In genomic region chr11:16536513-16536912, GRCh38 we compare ENCODE assay signal across 35 cellular contexts.
"Had no signal": no experiment of that assay in that cellular context is flagged by ENCODE, and none has a peak within 500 bp of the region (broad histone marks: within the 10 kb centered on the region; RNA-seq: fewer than 3 reads in every experiment).

No MANE protein-coding gene starts in this region.

- H3K4me3 Mint-ChIP-seq: activated B cell treated with CpG ODN at 0.5 μM for 24 hours; activated CD4-positive, alpha-beta memory T cell treated with anti-CD3 and anti-CD28 coated beads for 36 hours; activated CD4-positive, alpha-beta T cell treated with anti-CD3 and anti-CD28 coated beads, Interleukin-2, amount 10 ng/mL, durations not matched to agents 24 days and 14 days; activated CD8-positive, alpha-beta T cell treated with anti-CD3 and anti-CD28 coated beads for 36 hours; activated naive CD4-positive, alpha-beta T cell treated with anti-CD3 and anti-CD28 coated beads for 36 hours; activated naive CD8-positive, alpha-beta T cell treated with anti-CD3 and anti-CD28 coated beads for 36 hours; activated T-cell treated with anti-CD3 and anti-CD28 coated beads, Interleukin-2, amount 50 U/mL, for 4 hours; activated T-cell treated with anti-CD3 and anti-CD28 coated beads, Interleukin-2, amount 50 U/mL, for 72 hours; activated T-helper 1 cell treated with anti-CD3 and anti-CD28 coated beads, Interleukin-12 subunit alpha, Interleukin-12 subunit beta, Interleukin-2, Interleukin-4 antibody, amounts not matched to agents 30 ng/mL and 10 ng/mL and 1 ng/mL, durations not matched to agents 14 hours and 24 hours and 36 hours; activated T-helper 17 cell treated with anti-CD3 and anti-CD28 coated beads, Interleukin-2, amount 50 U/mL, for 72 hours; T-helper 1 cell treated with Interleukin-12 subunit alpha and Interleukin-12 subunit beta and Interleukin-4 antibody, amounts not matched to agents 30 μg/mL and 1 μg/mL, for 36 hours; T-helper 2 cell treated with Interferon-gamma antibody and Interleukin-4, amounts not matched to agents 5 μg/mL and 100 μg/mL, for 36 hours had no signal

- H3K4me3 ChIP-seq: adrenal gland, body of pancreas, breast epithelium had no signal

- H3K36me3 ChIP-seq: adrenal gland, brain microvascular endothelial cell, breast epithelium had no signal

- H3K27ac Mint-ChIP-seq: activated B cell treated with CpG ODN at 0.5 μM for 24 hours; activated CD4-positive, alpha-beta memory T cell treated with anti-CD3 and anti-CD28 coated beads for 36 hours; activated CD4-positive, alpha-beta T cell treated with anti-CD3 and anti-CD28 coated beads, Interleukin-2, amount 10 ng/mL, durations not matched to agents 24 days and 14 days; activated CD8-positive, alpha-beta T cell treated with anti-CD3 and anti-CD28 coated beads for 36 hours; activated naive CD4-positive, alpha-beta T cell treated with anti-CD3 and anti-CD28 coated beads for 36 hours; activated naive CD4-positive, alpha-beta T cell treated with anti-CD3 and anti-CD28 coated beads, Interleukin-2, amount 50 U/mL, for 72 hours; activated naive CD8-positive, alpha-beta T cell treated with anti-CD3 and anti-CD28 coated beads for 36 hours; activated T-cell treated with anti-CD3 and anti-CD28 coated beads, Interleukin-2, amount 50 U/mL, for 72 hours; activated T-helper 1 cell treated with anti-CD3 and anti-CD28 coated beads, Interleukin-12 subunit alpha, Interleukin-12 subunit beta, Interleukin-2, Interleukin-4 antibody, amounts not matched to agents 30 ng/mL and 10 ng/mL and 1 ng/mL, durations not matched to agents 14 hours and 24 hours and 36 hours; activated T-helper 17 cell treated with anti-CD3 and anti-CD28 coated beads, Interleukin-2, amount 50 U/mL, for 72 hours; T-helper 1 cell treated with Interleukin-12 subunit alpha and Interleukin-12 subunit beta and Interleukin-4 antibody, amounts not matched to agents 30 μg/mL and 1 μg/mL, for 36 hours; T-helper 2 cell treated with Interferon-gamma antibody and Interleukin-4, amounts not matched to agents 5 μg/mL and 100 μg/mL, for 36 hours had no signal

- H3K9me3 Mint-ChIP-seq: activated CD4-positive, alpha-beta T cell treated with anti-CD3 and anti-CD28 coated beads, Interleukin-2, amount 10 ng/mL, durations not matched to agents 24 days and 14 days; activated T-cell treated with anti-CD3 and anti-CD28 coated beads, Interleukin-2, amount 50 U/mL, for 4 hours; activated T-helper 17 cell treated with anti-CD3 and anti-CD28 coated beads, Interleukin-2, amount 50 U/mL, for 72 hours had no signal

- H3K9me3 ChIP-seq: adrenal gland, body of pancreas had no signal

- ATAC-seq: activated CD8-positive, alpha-beta T cell treated with anti-CD3 and anti-CD28 coated beads for 36 hours; activated naive CD4-positive, alpha-beta T cell treated with anti-CD3 and anti-CD28 coated beads, Interleukin-2, amount 50 U/mL, for 72 hours; activated T-cell treated with anti-CD3 and anti-CD28 coated beads, Interleukin-2, amount 50 U/mL, for 4 hours; activated T-cell treated with anti-CD3 and anti-CD28 coated beads, Interleukin-2, amount 50 U/mL, for 72 hours; activated T-helper 17 cell treated with anti-CD3 and anti-CD28 coated beads, Interleukin-2, amount 50 U/mL, for 72 hours; body of pancreas had no signal

- DNase-seq: activated B cell treated with CpG ODN at 0.5 μM for 24 hours; activated CD4-positive, alpha-beta memory T cell treated with anti-CD3 and anti-CD28 coated beads for 36 hours; activated CD4-positive, alpha-beta T cell treated with anti-CD3 and anti-CD28 coated beads for 4 hours; activated CD4-positive, alpha-beta T cell treated with anti-CD3 and anti-CD28 coated beads, Interleukin-2, amount 10 ng/mL, durations not matched to agents 24 days and 14 days; activated CD4-positive, alpha-beta T cell treated with anti-CD3 and anti-CD28 coated beads, Interleukin-2, amount 50 U/mL, for 1 hour; activated CD4-positive, alpha-beta T cell treated with anti-CD3 and anti-CD28 coated beads, Interleukin-2, amount 50 U/mL, for 4 hours; activated CD4-positive, CD25-positive, alpha-beta regulatory T cell treated with anti-CD3 and anti-CD28 coated beads, Interleukin-2, amount 50 U/mL, for 72 hours; activated CD8-positive, alpha-beta memory T cell treated with anti-CD3 and anti-CD28 coated beads, Interleukin-2, amount 50 U/mL, for 4 hours; activated CD8-positive, alpha-beta T cell treated with anti-CD3 and anti-CD28 coated beads for 36 hours; activated effector memory CD4-positive, alpha-beta T cell treated with anti-CD3 and anti-CD28 coated beads, Interleukin-2, amount 50 U/mL, for 16 hours; activated gamma-delta T cell treated with Interleukin-2 at 50 U/mL for 16 hours; activated naive CD4-positive, alpha-beta T cell; activated naive CD4-positive, alpha-beta T cell treated with anti-CD3 and anti-CD28 coated beads for 36 hours; activated naive CD4-positive, alpha-beta T cell treated with anti-CD3 and anti-CD28 coated beads, Interleukin-2, amount 50 U/mL, for 16 hours; activated naive CD8-positive, alpha-beta T cell treated with anti-CD3 and anti-CD28 coated beads for 36 hours; activated T-cell treated with anti-CD3 and anti-CD28 coated beads for 4 hours; activated T-cell treated with anti-CD3 and anti-CD28 coated beads, Interleukin-2, amount 50 U/mL, for 1 hour; activated T-cell treated with anti-CD3 and anti-CD28 coated beads, Interleukin-2, amount 50 U/mL, for 4 hours; activated T-cell treated with anti-CD3 and anti-CD28 coated beads, Interleukin-2, amount 50 U/mL, for 72 hours; adrenal gland; amniotic stem cell; aorta; body of pancreas; brain microvascular endothelial cell; central memory CD4-positive, alpha-beta T cell; T-helper 1 cell; T-helper 2 cell; T-helper 9 cell had no signal

- H3K27me3 ChIP-seq: adrenal gland, body of pancreas, brain microvascular endothelial cell, breast epithelium had no signal

- H3K27ac ChIP-seq: adrenal gland, body of pancreas, brain microvascular endothelial cell, breast epithelium, VCaP had no signal

- H3K36me3 Mint-ChIP-seq: activated CD4-positive, alpha-beta memory T cell treated with anti-CD3 and anti-CD28 coated beads for 36 hours; activated naive CD8-positive, alpha-beta T cell treated with anti-CD3 and anti-CD28 coated beads for 36 hours had no signal

- H3K4me1 Mint-ChIP-seq: activated B cell treated with CpG ODN at 0.5 μM for 24 hours; activated CD4-positive, alpha-beta T cell treated with anti-CD3 and anti-CD28 coated beads, Interleukin-2, amount 10 ng/mL, durations not matched to agents 24 days and 14 days; activated naive CD8-positive, alpha-beta T cell treated with anti-CD3 and anti-CD28 coated beads for 36 hours; activated T-helper 17 cell treated with anti-CD3 and anti-CD28 coated beads, Interleukin-2, amount 50 U/mL, for 72 hours had no signal

- H3K27me3 Mint-ChIP-seq: activated B cell treated with CpG ODN at 0.5 μM for 24 hours; activated CD4-positive, alpha-beta memory T cell treated with anti-CD3 and anti-CD28 coated beads for 36 hours; activated CD4-positive, alpha-beta T cell treated with anti-CD3 and anti-CD28 coated beads, Interleukin-2, amount 10 ng/mL, durations not matched to agents 24 days and 14 days; activated CD8-positive, alpha-beta T cell treated with anti-CD3 and anti-CD28 coated beads for 36 hours; activated naive CD8-positive, alpha-beta T cell treated with anti-CD3 and anti-CD28 coated beads for 36 hours had no signal

- H3K4me1 ChIP-seq: adrenal gland, body of pancreas, breast epithelium had no signal
